14 cellular contexts compared by ENCODE assay signal in genomic region chr11:8766043-8766992, GRCh38.
DNase-seq lines count a peak whose midpoint lies in the region; ATAC-seq, FAIRE-seq and TF ChIP-seq lines count a peak whose summit lies in the region.
"Had no signal": no experiment of that assay in that cellular context is flagged by ENCODE, and none has a peak within 500 bp of the region (broad histone marks: within the 10 kb centered on the region; RNA-seq: fewer than 3 reads in every experiment).

No MANE protein-coding gene starts in this region.

- H3K9ac ChIP-seq in HepG2 (ENCODE audit: insufficient read depth, low read depth, low read length) (no peak overlapping the region), skeletal muscle tissue (ENCODE audit: low read depth in 1 of 3, low read length in 3 of 3) (no peak overlapping the region)

- H3K9me3 ChIP-seq in HEK293 (ENCODE audit: control insufficient read depth, insufficient read depth, low read depth, low read length) (no peaks in the 10 kb centered on the region), HepG2 (ENCODE audit: low read length) (no peaks in the 10 kb centered on the region), skeletal muscle tissue (ENCODE audit: control insufficient read depth in 3 of 3, low read length in 3 of 3) (no peaks in the 10 kb centered on the region)

- no peak for TF ChIP-seq RAD21 in HepG2 (CRISPR knock-in tag; IDR thresholded peaks at IDR 0.05)

- POLR2A ChIA-PET in HEK293 (lab: Yijun Ruan, JAX) (no interaction called here), HepG2 (lab: Yijun Ruan, JAX) (interaction anchor here (1.6 kb wide), 1 partner anchor 78 kb away, joined by 3 read pairs; no protein-coding TSS in a partner anchor)

- intact Hi-C loops in HepG2 (cut with micrococcal nuclease; ENCODE audit: unreplicated experiment) = no loop called here
- intact Hi-C loops in dorsolateral prefrontal cortex (cut with DNase I) = no loop called here

- H2AFZ ChIP-seq in HepG2 (ENCODE audit: low read length) = no peak overlapping the region

- H3K27ac ChIP-seq in HEK293 (ENCODE audit: extremely low read depth, low read depth, low read length) = no peak overlapping the region
- H3K27ac ChIP-seq in brain microvascular endothelial cell = peak overlapping the region; percentile 4
- H3K27ac ChIP-seq in HepG2 (ENCODE audit: extremely low read length, insufficient read depth, low read length) = no peak overlapping the region
- peak overlapping the region; percentile 66 for H3K27ac ChIP-seq in skeletal muscle tissue (ENCODE audit: low read depth, low read length)
- peak overlapping the region in 6 of 59 donors; percentile 2 to 43 (median 22) for H3K27ac ChIP-seq in dorsolateral prefrontal cortex

- H4K20me1 ChIP-seq in HepG2 (ENCODE audit: insufficient read depth, low read length) = no peaks in the 10 kb centered on the region

- peak; percentile 54 for ATAC-seq in HepG2

- H3K4me3 ChIP-seq in HEK293 (ENCODE audit: low read depth, low read length) (no peak overlapping the region), brain microvascular endothelial cell (ENCODE audit: low read depth, low read length) (no peak overlapping the region), HepG2 (replicated peaks in 1 of 3; ENCODE audit: insufficient read depth in 1 of 3, low read depth in 2 of 3, low read length in 3 of 3) (no peak overlapping the region), skeletal muscle tissue (ENCODE audit: low read length in 3 of 3) (peak overlapping the region in 1 of 3 donors; percentile 24), dorsolateral prefrontal cortex (no peak overlapping the region)
- H3K4me3 ChIP-seq: skin epidermis had no signal

- 87% methylated on average over 7 of the region's 8 CpGs for WGBS in HepG2 (ENCODE audit: low lambda C conversion rate)

- TF ChIP-seq POLR2A in HepG2 (IDR thresholded peaks at IDR 0.05; ENCODE audit: insufficient read depth in 1 of 2, low read depth in 2 of 2, low read length in 2 of 2) = no peak

- H3K36me3 ChIP-seq in HEK293 (ENCODE audit: control insufficient read depth in 2 of 2, insufficient read depth in 1 of 2, low read length in 2 of 2) = no peaks in the 10 kb centered on the region
- no peaks in the 10 kb centered on the region for H3K36me3 ChIP-seq in brain microvascular endothelial cell (replicated peaks)
- no peaks in the 10 kb centered on the region for H3K36me3 ChIP-seq in HepG2 (replicated peaks in 1 of 2; ENCODE audit: control insufficient read depth in 1 of 2, insufficient read depth in 2 of 2, low read length in 2 of 2)
- H3K36me3 ChIP-seq in skeletal muscle tissue (ENCODE audit: control insufficient read depth in 3 of 3, insufficient read depth in 3 of 3, low read length in 3 of 3) = no peaks in the 10 kb centered on the region

- no peak for TF ChIP-seq EP300 in HepG2 (IDR thresholded peaks at IDR 0.05; ENCODE audit: low read depth in 2 of 2, low read length in 2 of 2)
- no peak for TF ChIP-seq EP300 in HepG2 (CRISPR knock-in tag; IDR thresholded peaks at IDR 0.05; ENCODE audit: borderline replicate concordance)

- CTCF ChIA-PET in HEK293 (lab: Yijun Ruan, JAX) (interaction anchor here (0.6 to 0.7 kb wide), 2 partner anchors 31 to 320 kb away, joined by 3 read pairs; no protein-coding TSS in a partner anchor), HepG2 (lab: Yijun Ruan, JAX; ENCODE audit: low intra/inter-chr PET ratio, low total read pairs) (no interaction called here)

- no peak for FAIRE-seq in HepG2 (lab: Jason Lieb, UNC)
- FAIRE-seq: colon, TTC549 had no signal

- no peak overlapping the region for H3K4me2 ChIP-seq in HepG2 (ENCODE audit: low read depth, low read length)

- DNase-seq in brain microvascular endothelial cell (peak; percentile 42), HepG2 (ENCODE audit: low spot score) (no peak), NCI-H1930 (lab: John Stamatoyannopoulos, UW) (no peak), GM13976 (ENCODE audit: low spot score) (no peak), NCI-H128 (lab: John Stamatoyannopoulos, UW; ENCODE audit: unreplicated experiment) (no peak), dorsolateral prefrontal cortex (no peak)
- DNase-seq: activated T-cell treated with anti-CD3 and anti-CD28 coated beads, Interleukin-2, amount 50 U/mL, for 48 hours; COR-L47; MV-4-11 had no signal

- TF ChIP-seq CTCF in HEK293 (tag by site-specific recombination; IDR thresholded peaks at IDR 0.05) = no peak
- peak; percentile 45 for TF ChIP-seq CTCF in brain microvascular endothelial cell (IDR thresholded peaks at IDR 0.05; ENCODE audit: low read depth, low read length, missing control alignments)
- no peak for TF ChIP-seq CTCF in HepG2 (CRISPR knock-in tag; IDR thresholded peaks at IDR 0.05)
- TF ChIP-seq CTCF in GM13976 (IDR thresholded peaks at IDR 0.05; ENCODE audit: borderline replicate concordance, control extremely low read depth, extremely low read depth, insufficient read depth, missing control alignments) = no peak
- no peak for TF ChIP-seq CTCF in dorsolateral prefrontal cortex (IDR thresholded peaks at IDR 0.05 in 54 of 56, conservative IDR thresholded peaks at IDR 0.05 in 2 of 56; ENCODE audit: low read depth in 1 of 56, partially characterized antibody in 56 of 56)

- H3K4me1 ChIP-seq in HEK293 (ENCODE audit: control insufficient read depth, insufficient read depth, low read length) (no peaks in the 10 kb centered on the region), HepG2 (ENCODE audit: insufficient read depth, low read length) (0 out of 2 replicates have a peak, but pooled peaks cover 7% of the 10 kb centered on the region), skeletal muscle tissue (ENCODE audit: control insufficient read depth in 3 of 3, insufficient read depth in 3 of 3, low read length in 3 of 3) (peaks cover 22 to 60% (median 26%) of the 10 kb centered on the region in 3 donors)

- BruUV-seq in HepG2 (replicated peaks; lab: Mats Ljungman, UMichigan) = no TSS peak

- no peaks in the 10 kb centered on the region for H3K27me3 ChIP-seq in brain microvascular endothelial cell (replicated peaks)
- no peaks in the 10 kb centered on the region for H3K27me3 ChIP-seq in HepG2 (ENCODE audit: control insufficient read depth in 1 of 2, insufficient read depth in 2 of 2, low read length in 2 of 2)
- H3K27me3 ChIP-seq in skeletal muscle tissue (ENCODE audit: control insufficient read depth in 3 of 3, insufficient read depth in 3 of 3, low read length in 3 of 3) = no peaks in the 10 kb centered on the region
- no peaks in the 10 kb centered on the region for H3K27me3 ChIP-seq in dorsolateral prefrontal cortex

- in situ Hi-C loops in brain microvascular endothelial cell (cut with HindIII; ENCODE audit: low pct_ligation_motif_present, low sequenced_read_pairs) = no loop called here
- in situ Hi-C loops in HepG2 (cut with HindIII; ENCODE audit: extremely low pct_ligation_motif_present, low pct_unique_long_range_greater_than_20kb) = no loop called here
- in situ Hi-C loops in GM13976 (cut with MboI; ENCODE audit: low sequenced_read_pairs, unreplicated experiment) = no loop called here

- no peaks in the 10 kb centered on the region for H3K79me2 ChIP-seq in HepG2 (ENCODE audit: insufficient read depth, low read length)

TF ChIP-seq in HEK293, 187 proteins besides CTCF, POLR2A, EP300 and RAD21 (continues in another document):
- TF ChIP-seq ZBTB21 (tag by site-specific recombination; IDR thresholded peaks at IDR 0.05) = peak; percentile 60; the same call in 1 of the 2 replicates
- TF ChIP-seq, protein P1, sequence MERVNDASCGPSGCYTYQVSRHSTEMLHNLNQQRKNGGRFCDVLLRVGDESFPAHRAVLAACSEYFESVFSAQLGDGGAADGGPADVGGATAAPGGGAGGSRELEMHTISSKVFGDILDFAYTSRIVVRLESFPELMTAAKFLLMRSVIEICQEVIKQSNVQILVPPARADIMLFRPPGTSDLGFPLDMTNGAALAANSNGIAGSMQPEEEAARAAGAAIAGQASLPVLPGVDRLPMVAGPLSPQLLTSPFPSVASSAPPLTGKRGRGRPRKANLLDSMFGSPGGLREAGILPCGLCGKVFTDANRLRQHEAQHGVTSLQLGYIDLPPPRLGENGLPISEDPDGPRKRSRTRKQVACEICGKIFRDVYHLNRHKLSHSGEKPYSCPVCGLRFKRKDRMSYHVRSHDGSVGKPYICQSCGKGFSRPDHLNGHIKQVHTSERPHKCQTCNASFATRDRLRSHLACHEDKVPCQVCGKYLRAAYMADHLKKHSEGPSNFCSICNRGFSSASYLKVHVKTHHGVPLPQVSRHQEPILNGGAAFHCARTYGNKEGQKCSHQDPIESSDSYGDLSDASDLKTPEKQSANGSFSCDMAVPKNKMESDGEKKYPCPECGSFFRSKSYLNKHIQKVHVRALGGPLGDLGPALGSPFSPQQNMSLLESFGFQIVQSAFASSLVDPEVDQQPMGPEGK (tag by site-specific recombination; IDR thresholded peaks at IDR 0.05) = no peak
- TF ChIP-seq ZNF555 (tag by site-specific recombination; conservative IDR thresholded peaks at IDR 0.05) = no peak

TF ChIP-seq in HepG2, 621 proteins besides CTCF, POLR2A, EP300 and RAD21:
- TF ChIP-seq CREB1 (IDR thresholded peaks at IDR 0.05) = peak; percentile 85
- no peak for TF ChIP-seq CREB1 (CRISPR knock-in tag; IDR thresholded peaks at IDR 0.05)
- TF ChIP-seq ZMYM4 (CRISPR knock-in tag; IDR thresholded peaks at IDR 0.05) = no peak
- peak; percentile 50; the same call in 1 of the 2 replicates for TF ChIP-seq ZBTB21 (CRISPR knock-in tag; IDR thresholded peaks at IDR 0.05)
- TF ChIP-seq SNRNP70 (IDR thresholded peaks at IDR 0.05; ENCODE audit: low read depth, low read length) = no peak
- TF ChIP-seq HNRNPUL1 (IDR thresholded peaks at IDR 0.05; ENCODE audit: low read depth, low read length) = no peak
- TF ChIP-seq, protein P2, sequence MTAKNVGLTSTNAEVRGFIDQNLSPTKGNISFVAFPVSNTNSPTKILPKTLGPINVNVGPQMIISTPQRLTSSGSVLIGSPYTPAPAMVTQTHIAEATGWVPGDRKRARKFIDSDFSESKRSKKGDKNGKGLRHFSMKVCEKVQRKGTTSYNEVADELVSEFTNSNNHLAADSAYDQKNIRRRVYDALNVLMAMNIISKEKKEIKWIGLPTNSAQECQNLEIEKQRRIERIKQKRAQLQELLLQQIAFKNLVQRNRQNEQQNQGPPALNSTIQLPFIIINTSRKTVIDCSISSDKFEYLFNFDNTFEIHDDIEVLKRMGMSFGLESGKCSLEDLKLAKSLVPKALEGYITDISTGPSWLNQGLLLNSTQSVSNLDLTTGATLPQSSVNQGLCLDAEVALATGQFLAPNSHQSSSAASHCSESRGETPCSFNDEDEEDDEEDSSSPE (CRISPR knock-in tag; IDR thresholded peaks at IDR 0.05) = no peak

Comparison
In these comparisons a context has a peak if more than half of its experiments do, and no peak if none do; other contexts are left out.
1. H3K27ac ChIP-seq: peak in brain microvascular endothelial cell (single experiment) and skeletal muscle tissue (single experiment); none in HEK293 (single experiment) and HepG2 (single experiment).
2. Of the 63 proteins assayed by ChIP-seq in both HepG2 and HEK293: peak only in HepG2: none; only in HEK293: ZNF335 and ZNF629; in both: ZBTB21; in neither: 60.